Comparison of ENCODE assay signal across 8 cellular contexts in the genomic region with DNA sequence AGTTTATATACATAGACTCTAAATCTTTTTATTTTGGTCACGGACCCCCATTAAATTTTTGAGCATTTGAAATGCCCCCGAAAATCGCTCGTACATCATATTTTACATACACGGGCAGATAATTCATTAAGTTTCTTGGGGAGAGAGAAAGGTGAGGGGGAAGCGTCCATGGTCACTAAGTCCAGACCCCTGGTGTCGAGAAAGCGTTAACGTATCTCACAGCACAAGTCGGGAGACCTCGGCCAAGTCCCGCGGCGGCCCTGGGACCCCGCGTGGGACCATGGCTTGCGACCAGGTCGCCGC. TPM values are rescaled to one million over a fixed set of nuclear protein-coding genes. Genes with fewer than 3 reads are reported as not detected.
A peak's percentile ranks its signal among the peaks of the same experiment; 100 is the strongest.
DNase-seq lines count a peak whose midpoint lies in the region; ATAC-seq and TF ChIP-seq lines count a peak whose summit lies in the region.

No MANE protein-coding gene starts in this region.

- CTCF ChIA-PET in A673 (lab: Charles Lee) (no interaction called here), MCF 10A (lab: Yijun Ruan, JAX) (interaction anchor here (0.6 to 2.4 kb wide), 7 partner anchors 47 to 384 kb away, joined by 3 to 13 read pairs (median 4); partner anchors contain the start of gene HSDL2)

- POLR2A ChIA-PET in A673 (lab: Charles Lee; ENCODE audit: low non-redundant PET) = no interaction called here
- POLR2A ChIA-PET in MCF 10A (lab: Yijun Ruan, JAX) = interaction anchor here (0.7 to 3.6 kb wide), 30 partner anchors 11 to 573 kb away, joined by 3 to 50 read pairs (median 4); partner anchors contain the start of genes HSDL2, SNX30 and UGCG

- ATAC-seq in GM21529 (IDR thresholded peaks at IDR 0.05; ENCODE audit: unreplicated experiment) = no peak

- H3K4me3 ChIP-seq in A673 (ENCODE audit: low read depth, low read length, poor library complexity, severe bottlenecking) (peak overlapping the region; percentile 92), mononuclear cell (ENCODE audit: low read length) (peak overlapping the region; percentile 95)

- H3K36me3 ChIP-seq in A673 (ENCODE audit: insufficient read depth, low read length, poor library complexity, severe bottlenecking) = no peaks in the 10 kb centered on the region

- H3K27ac Mint-ChIP-seq in HFFc6 (peak overlapping the region; percentile 86), MCF 10A (ENCODE audit: low read depth, unreplicated experiment) (peak overlapping the region; percentile 94)

- H3K9me3 ChIP-seq in A673 (ENCODE audit: low read depth, low read length, poor library complexity, severe bottlenecking) (no peaks in the 10 kb centered on the region), mononuclear cell (ENCODE audit: low read depth, low read length) (no peaks in the 10 kb centered on the region)

- H3K27me3 Mint-ChIP-seq in HFFc6 (ENCODE audit: insufficient read depth) (no peaks in the 10 kb centered on the region; the same call in 1 of the 2 replicates), MCF 10A (ENCODE audit: insufficient read depth, unreplicated experiment) (no peaks in the 10 kb centered on the region)

- H3K27ac ChIP-seq in A673 (ENCODE audit: low read depth, low read length, poor library complexity, severe bottlenecking) = peak overlapping the region; percentile 85

- intact Hi-C loops in A673 (cut with micrococcal nuclease; ENCODE audit: unreplicated experiment) (loop anchor here (2.0 to 5.0 kb wide), 4 partner anchors 45 to 220 kb away; no protein-coding TSS in a partner anchor), MCF 10A (cut with micrococcal nuclease) (loop anchor here (2.0 kb wide), 2 partner anchors 100 to 158 kb away; partner anchors contain the start of gene SUSD1)

- BruUV-seq in A673 (replicated peaks; lab: Mats Ljungman, UMichigan) (no TSS peak), MCF 10A (replicated peaks; lab: Mats Ljungman, UMichigan) (no TSS peak)

- 0 out of 2 replicates have a peak, but pooled peaks have one; percentile 7 for TF ChIP-seq CTCF in A673 (conservative IDR thresholded peaks at IDR 0.05; ENCODE audit: low read depth, low read length)
- TF ChIP-seq CTCF in HFFc6 (IDR thresholded peaks at IDR 0.05) = peak; percentile 38; the same call in 1 of the 2 replicates
- no peak for TF ChIP-seq CTCF in MCF 10A (IDR thresholded peaks at IDR 0.05; ENCODE audit: unreplicated experiment)

- H3K9me3 Mint-ChIP-seq in HFFc6 (no peaks in the 10 kb centered on the region), MCF 10A (ENCODE audit: unreplicated experiment) (no peaks in the 10 kb centered on the region)

- peaks cover 46% of the 10 kb centered on the region for H3K4me1 Mint-ChIP-seq in HFFc6 (ENCODE audit: low read depth)
- H3K4me1 Mint-ChIP-seq in MCF 10A (ENCODE audit: insufficient read depth, unreplicated experiment) = peaks cover 15% of the 10 kb centered on the region

- DNase-seq in A673 (ENCODE audit: low spot score) (no peak), HFFc6 (no peak), MCF 10A (ENCODE audit: unreplicated experiment) (no peak), D341Med (ENCODE audit: low spot score) (no peak), NCI-H187 (lab: John Stamatoyannopoulos, UW) (no peak), NCI-H128 (lab: John Stamatoyannopoulos, UW; ENCODE audit: unreplicated experiment) (no peak)

- H3K27me3 ChIP-seq in A673 (replicated peaks; ENCODE audit: insufficient read depth, low read depth, low read length, poor library complexity) = no peaks in the 10 kb centered on the region
- H3K27me3 ChIP-seq in mononuclear cell (ENCODE audit: insufficient read depth, low read length) = no peaks in the 10 kb centered on the region

- H3K4me3 Mint-ChIP-seq in HFFc6 = peak overlapping the region; percentile 91
- peak overlapping the region; percentile 94 for H3K4me3 Mint-ChIP-seq in MCF 10A (ENCODE audit: unreplicated experiment)

- no peaks in the 10 kb centered on the region for H3K36me3 Mint-ChIP-seq in HFFc6 (ENCODE audit: low read depth)
- no peaks in the 10 kb centered on the region for H3K36me3 Mint-ChIP-seq in MCF 10A (ENCODE audit: insufficient read depth, unreplicated experiment)

- peaks cover 17% of the 10 kb centered on the region for H3K4me1 ChIP-seq in A673 (ENCODE audit: insufficient read depth, low read length, poor library complexity, severe bottlenecking)
- H3K4me1 ChIP-seq in mononuclear cell (ENCODE audit: insufficient read depth, low read length) = peaks cover 18% of the 10 kb centered on the region

RNA-seq across cellular contexts. Expression of gene PTBP3, which starts 0.8 kb away (rescaled TPM):
- total RNA-seq in A673 (2021) (53.1 and 57.1 TPM in 2 replicates), MCF 10A (2022) (79.2 and 83.4 TPM in 2 replicates), mononuclear cell (89.3 TPM)
- 10 to 100 TPM; 31.1 to 52.5 (median 39.7) TPM for total RNA-seq in HFFc6 (2021; fragmentation: NEBNext Ultra II Directional; extraction: Animal tissue kit (Norgen Biotek cat#: 25700))

RNA-seq across cellular contexts. Expression of gene HSDL2, which starts 47.3 kb away (rescaled TPM):
- total RNA-seq in A673 (2021) = 28.2 and 31.2 TPM in 2 replicates
- total RNA-seq in HFFc6 (2021; fragmentation: NEBNext Ultra II Directional; extraction: Animal tissue kit (Norgen Biotek cat#: 25700)) = 10 to 100 TPM; 31.7 to 38.6 (median 33.5) TPM
- 20.6 and 26.7 TPM in 2 replicates for total RNA-seq in MCF 10A (2022)
- 11.8 TPM for total RNA-seq in mononuclear cell
